25 cellular contexts compared by ENCODE assay signal in genomic region chr2:19837235-19837766, GRCh38.
DNase-seq lines count a peak whose midpoint lies in the region; TF ChIP-seq lines count a peak whose summit lies in the region.
"Had no signal": no experiment of that assay in that cellular context is flagged by ENCODE, and none has a peak within 500 bp of the region (broad histone marks: within the 10 kb centered on the region; RNA-seq: fewer than 3 reads in every experiment).

No MANE protein-coding gene starts in this region.

- no peaks in the 10 kb centered on the region for H3K9me3 Mint-ChIP-seq in type B pancreatic cell
- H3K9me3 Mint-ChIP-seq: activated naive CD8-positive, alpha-beta T cell treated with anti-CD3 and anti-CD28 coated beads, Interleukin-2, amount 50 U/mL, for 24 hours had no signal

- no peak overlapping the region for H3K4me3 ChIP-seq in choroid plexus epithelial cell (ENCODE audit: low read depth, low read length)
- H3K4me3 ChIP-seq: left ventricle myocardium inferior, MG63, vagina had no signal

- H3K4me3 Mint-ChIP-seq in type B pancreatic cell: no peak overlapping the region
- H3K4me3 Mint-ChIP-seq: activated naive CD8-positive, alpha-beta T cell treated with anti-CD3 and anti-CD28 coated beads, Interleukin-2, amount 50 U/mL, for 24 hours; CD8-positive, alpha-beta memory T cell; IgD-negative memory B cell; naive thymus-derived CD4-positive, alpha-beta T cell had no signal

- H3K36me3 Mint-ChIP-seq in type B pancreatic cell: no peaks in the 10 kb centered on the region
- H3K36me3 Mint-ChIP-seq: IgD-negative memory B cell; naive thymus-derived CD4-positive, alpha-beta T cell had no signal

- TF ChIP-seq CTCF in choroid plexus epithelial cell (conservative IDR thresholded peaks at IDR 0.05; ENCODE audit: low read depth, low read length): no peak
- no peak for TF ChIP-seq CTCF in type B pancreatic cell (conservative IDR thresholded peaks at IDR 0.05)

- peak; percentile 10 for DNase-seq in NCI-H2196 (lab: John Stamatoyannopoulos, UW; ENCODE audit: unreplicated experiment)
- no peak for DNase-seq in NCI-H2196 treated with DMSO at 0.1 percent for 48 hours (lab: John Stamatoyannopoulos, UW; ENCODE audit: unreplicated experiment)
- DNase-seq in NCI-H345 treated with DMSO at 0.1 percent for 48 hours (lab: John Stamatoyannopoulos, UW; ENCODE audit: unreplicated experiment): peak; percentile 13
- peak; percentile 7 for DNase-seq in choroid plexus epithelial cell (ENCODE audit: low read depth)
- peak; percentile 29 for DNase-seq in type B pancreatic cell (ENCODE audit: extremely low spot score, unreplicated experiment)
- DNase-seq in C1 segment of cervical spinal cord (lab: John Stamatoyannopoulos, UW): no peak
- no peak for DNase-seq in glomerular visceral epithelial cell (ENCODE audit: extremely low spot score)
- no peak for DNase-seq in activated CD8-positive, alpha-beta memory T cell treated with anti-CD3 and anti-CD28 coated beads for 24 hours
- DNase-seq: activated naive CD8-positive, alpha-beta T cell treated with anti-CD3 and anti-CD28 coated beads, Interleukin-2, amount 50 U/mL, for 24 hours; CD8-positive, alpha-beta memory T cell; DMS 273 treated with DMSO at 0.1 percent for 48 hours; GF-D8; glutamatergic neuron; HCEC 1CT; islet precursor cell; left ventricle myocardium inferior; MG63; naive thymus-derived CD4-positive, alpha-beta T cell; NCI-H1436; PC-3; Right ventricle myocardium superior; stimulated activated CD4-positive, alpha-beta T cell treated with anti-CD3 and anti-CD28 coated beads, Interleukin-15, amount 100 ng/mL, for 24 hours; stimulated activated naive CD4-positive, alpha-beta T cell treated with Interleukin-2 at 50 U/mL for 16 hours had no signal

- H3K27ac Mint-ChIP-seq in type B pancreatic cell: no peak overlapping the region
- H3K27ac Mint-ChIP-seq: activated naive CD8-positive, alpha-beta T cell treated with anti-CD3 and anti-CD28 coated beads, Interleukin-2, amount 50 U/mL, for 24 hours; CD8-positive, alpha-beta memory T cell; IgD-negative memory B cell; naive thymus-derived CD4-positive, alpha-beta T cell had no signal

- no peaks in the 10 kb centered on the region for H3K4me1 Mint-ChIP-seq in type B pancreatic cell (ENCODE audit: unreplicated experiment)
- H3K4me1 Mint-ChIP-seq: CD8-positive, alpha-beta memory T cell had no signal

- H3K27me3 Mint-ChIP-seq in type B pancreatic cell: peaks cover 32% of the 10 kb centered on the region

Comparison
In these comparisons a context has a peak if more than half of its experiments do, and no peak if none do; other contexts are left out.
1. DNase-seq: peak in NCI-H2196 (single experiment), NCI-H345 treated with DMSO at 0.1 percent for 48 hours (single experiment), choroid plexus epithelial cell (single experiment) and type B pancreatic cell (single experiment); none in NCI-H2196 treated with DMSO at 0.1 percent for 48 hours (single experiment), C1 segment of cervical spinal cord (0 of 14), glomerular visceral epithelial cell (single experiment) and activated CD8-positive, alpha-beta memory T cell treated with anti-CD3 and anti-CD28 coated beads for 24 hours (single experiment).